7 cellular contexts compared by ENCODE assay signal in the genomic region with DNA sequence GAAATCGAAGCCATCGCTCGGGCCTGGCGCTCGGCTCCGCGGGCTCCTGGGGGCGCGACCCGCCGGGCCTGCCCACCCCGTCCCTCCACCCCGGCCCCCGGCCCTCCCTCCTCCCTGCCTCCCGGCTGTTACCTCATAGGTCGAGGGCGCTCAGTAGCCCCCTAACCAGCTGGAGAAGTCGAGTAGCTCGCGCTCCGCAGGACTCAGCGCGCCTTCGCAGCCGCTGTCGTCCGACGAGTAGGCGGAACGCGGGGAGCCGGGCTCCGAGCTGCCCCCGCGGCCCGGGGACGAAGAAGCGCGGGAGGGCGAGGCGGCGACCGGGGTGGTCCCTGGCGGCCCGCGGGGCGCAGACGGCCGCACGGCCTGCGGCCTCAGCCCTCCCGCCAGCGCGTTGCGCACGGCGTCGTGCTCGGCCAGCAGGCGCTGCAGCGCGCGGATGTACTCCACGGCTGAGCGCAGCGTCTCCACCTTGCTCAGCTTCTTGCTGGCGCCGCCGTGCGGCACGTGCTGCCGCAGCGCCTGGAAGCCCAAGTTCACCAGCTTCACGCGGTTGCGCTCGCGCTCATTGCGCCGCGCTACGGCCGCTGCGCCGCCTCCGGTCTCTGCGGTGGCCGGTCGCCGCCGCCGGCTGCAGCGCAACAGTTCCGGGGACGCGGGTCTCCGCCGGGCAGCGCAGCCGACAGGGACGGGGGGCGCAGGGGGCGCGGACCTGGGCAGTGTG. TPM values are rescaled to one million over a fixed set of nuclear protein-coding genes. Genes with fewer than 3 reads are reported as not detected.
A peak's percentile ranks its signal among the peaks of the same experiment; 100 is the strongest.
DNase-seq lines count a peak whose midpoint lies in the region; ATAC-seq and TF ChIP-seq lines count a peak whose summit lies in the region.

No MANE protein-coding gene starts in this region.

- H3K4me1 ChIP-seq in liver (ENCODE audit: control insufficient read depth in 4 of 4, insufficient read depth in 4 of 4, low read length in 3 of 4) = peaks cover 6 to 27% (median 14%) of the 10 kb centered on the region in 4 donors

- TF ChIP-seq RAD21 in liver (IDR thresholded peaks at IDR 0.05) = peak in 1 of 2 donors; percentile 9

- no peaks in the 10 kb centered on the region for H3K9me3 ChIP-seq in T-helper 17 cell (ENCODE audit: control insufficient read depth, low read length, poor library complexity, severe bottlenecking)
- no peaks in the 10 kb centered on the region for H3K9me3 ChIP-seq in liver (ENCODE audit: control insufficient read depth in 4 of 4, low read length in 3 of 4)

- H3K27me3 ChIP-seq in dorsolateral prefrontal cortex (peaks cover 0 to 57% (median 45%) of the 10 kb centered on the region in 45 donors), liver (ENCODE audit: control insufficient read depth in 4 of 4, insufficient read depth in 4 of 4, low read length in 3 of 4) (peaks cover 2 to 27% (median 2%) of the 10 kb centered on the region in 4 donors)

- peak in 40 of 76 experiments; percentile 2 to 60 (median 28) for DNase-seq in HUDEP-2 (lab: John Stamatoyannopoulos, UW; ENCODE audit: unreplicated experiment in 76 of 76)
- peak in 1 of 3 donors; percentile 21 for DNase-seq in T-helper 17 cell
- DNase-seq in dorsolateral prefrontal cortex = peak in 3 of 10 donors; percentile 15 to 41 (median 36)
- peak; percentile 44 to 54 for DNase-seq in stimulated activated naive CD8-positive, alpha-beta T cell treated with anti-CD3 and anti-CD28 coated beads, Interleukin-15, amount 100 ng/mL, for 72 hours
- DNase-seq in globus pallidus (ENCODE audit: low spot score) = no peak

- H3K27ac Mint-ChIP-seq in T-helper 17 cell = no peak overlapping the region
- no peak overlapping the region for H3K27ac Mint-ChIP-seq in stimulated activated naive CD8-positive, alpha-beta T cell treated with anti-CD3 and anti-CD28 coated beads, Interleukin-15, amount 100 ng/mL, for 72 hours

- H3K27ac ChIP-seq in dorsolateral prefrontal cortex (peak overlapping the region in 4 of 59 donors; percentile 15 to 41 (median 34)), liver (ENCODE audit: low read depth in 1 of 2, low read length in 2 of 2) (peak overlapping the region; percentile 23 to 52)

- WGBS in liver = 3% methylated on average over 104 of the region's 104 CpGs

- H3K9me3 Mint-ChIP-seq in stimulated activated naive CD8-positive, alpha-beta T cell treated with anti-CD3 and anti-CD28 coated beads, Interleukin-15, amount 100 ng/mL, for 72 hours = no peaks in the 10 kb centered on the region

- ATAC-seq in T-helper 17 cell (peak; percentile 71), HG03460 (IDR thresholded peaks at IDR 0.05; ENCODE audit: unreplicated experiment) (no peak)
- peak; percentile 55 for ATAC-seq in stimulated activated naive CD8-positive, alpha-beta T cell treated with anti-CD3 and anti-CD28 coated beads, Interleukin-15, amount 100 ng/mL, for 72 hours

- H3K36me3 ChIP-seq in liver (ENCODE audit: control insufficient read depth in 4 of 4, insufficient read depth in 3 of 4, low read depth in 1 of 4, low read length in 3 of 4) = no peaks in the 10 kb centered on the region

- peak overlapping the region; percentile 71 for H3K4me3 Mint-ChIP-seq in T-helper 17 cell
- H3K4me3 Mint-ChIP-seq in stimulated activated naive CD8-positive, alpha-beta T cell treated with anti-CD3 and anti-CD28 coated beads, Interleukin-15, amount 100 ng/mL, for 72 hours = peak overlapping the region; percentile 64 to 74

- H3K4me1 Mint-ChIP-seq in T-helper 17 cell = peaks cover 21% of the 10 kb centered on the region
- H3K4me1 Mint-ChIP-seq in stimulated activated naive CD8-positive, alpha-beta T cell treated with anti-CD3 and anti-CD28 coated beads, Interleukin-15, amount 100 ng/mL, for 72 hours = peaks cover 41% of the 10 kb centered on the region

- peaks cover 28% of the 10 kb centered on the region for H3K27me3 Mint-ChIP-seq in T-helper 17 cell
- peaks cover 57% of the 10 kb centered on the region for H3K27me3 Mint-ChIP-seq in stimulated activated naive CD8-positive, alpha-beta T cell treated with anti-CD3 and anti-CD28 coated beads, Interleukin-15, amount 100 ng/mL, for 72 hours

- no peak overlapping the region for H3K9ac ChIP-seq in liver (ENCODE audit: low read depth in 1 of 2, low read length in 2 of 2)

- no peaks in the 10 kb centered on the region for H3K36me3 Mint-ChIP-seq in T-helper 17 cell (ENCODE audit: low read depth)

- H3K4me3 ChIP-seq in dorsolateral prefrontal cortex (peak overlapping the region in 49 of 59 donors; percentile 2 to 55 (median 34)), liver (ENCODE audit: low read depth in 1 of 3, low read length in 3 of 3) (peak overlapping the region in 2 of 3 donors; percentile 42 to 61)

- no peak for TF ChIP-seq CTCF in dorsolateral prefrontal cortex (IDR thresholded peaks at IDR 0.05 in 54 of 56, conservative IDR thresholded peaks at IDR 0.05 in 2 of 56; ENCODE audit: low read depth in 1 of 56, partially characterized antibody in 56 of 56)
- no peak for TF ChIP-seq CTCF in liver (IDR thresholded peaks at IDR 0.05; ENCODE audit: low read depth, low read length, missing input control)

- intact Hi-C loops in dorsolateral prefrontal cortex (cut with DNase I) = no loop called here

TF ChIP-seq in liver, 16 proteins besides CTCF, POLR2A, EP300 and RAD21:
- TF ChIP-seq EGR1 (IDR thresholded peaks at IDR 0.05; ENCODE audit: low read depth in 2 of 2) (no peak), HNF4G (IDR thresholded peaks at IDR 0.05) (no peak), GABPA (IDR thresholded peaks at IDR 0.05 in 1 of 2, conservative IDR thresholded peaks at IDR 0.05 in 1 of 2) (no peak), RXRA (IDR thresholded peaks at IDR 0.05) (no peak), FOXA1 (IDR thresholded peaks at IDR 0.05) (no peak), YY1 (IDR thresholded peaks at IDR 0.05) (no peak)

RNA-seq across cellular contexts. Expression of gene ASCL2, which starts 0.6 kb away (rescaled TPM):
- total RNA-seq in T-helper 17 cell = under 1 TPM in 1 of 2 donors, not detected in 1; 0.18 TPM
- total RNA-seq in dorsolateral prefrontal cortex = 1 to 10 TPM in 8 of 120 experiments, under 1 TPM in 87, not detected in 25; 0.21 to 1.7 (median 0.52) TPM
- total RNA-seq in liver = under 1 TPM; 0.17 to 0.47 TPM
- polyA plus RNA-seq in liver = under 1 TPM; 0.29 to 0.36 TPM

RNA-seq across cellular contexts. Expression of gene C11orf21, which starts 32.0 kb away (rescaled TPM):
- 10 to 100 TPM; 50.1 to 89.1 TPM for total RNA-seq in T-helper 17 cell
- total RNA-seq in dorsolateral prefrontal cortex = 1 to 10 TPM in 50 of 120 experiments, under 1 TPM in 68, not detected in 2; 0.21 to 4.0 (median 0.86) TPM
- total RNA-seq in liver = 10 to 100 TPM in 1 of 2 donors, under 1 TPM in 1; 0.67 to 16.2 TPM
- polyA plus RNA-seq in liver = under 1 TPM; 0.14 to 0.22 TPM

RNA-seq across cellular contexts. Expression of gene TSPAN32, which starts 32.1 kb away (rescaled TPM):
- total RNA-seq in T-helper 17 cell = 10 to 100 TPM; 65.7 to 93.2 TPM
- total RNA-seq in dorsolateral prefrontal cortex = 1 to 10 TPM in 26 of 120 experiments, under 1 TPM in 50, not detected in 44; 0.15 to 3.1 (median 0.73) TPM
- 10 to 100 TPM in 1 of 2 donors, under 1 TPM in 1; 0.25 to 71.4 TPM for total RNA-seq in liver
- polyA plus RNA-seq in liver = under 1 TPM; 0.32 to 0.57 TPM
